ENCODE assay signal across 28 cellular contexts in genomic region chr15:27506752-27507151, GRCh38.
"Had no signal": no experiment of that assay in that cellular context is flagged by ENCODE, and none has a peak within 500 bp of the region (broad histone marks: within the 10 kb centered on the region; RNA-seq: fewer than 3 reads in every experiment).

No MANE protein-coding gene starts in this region.

- H3K9me3 ChIP-seq: ovary, testis, uterus had no signal

- H3K9ac ChIP-seq: neural progenitor cell, parathyroid adenoma had no signal

- H3K36me3 ChIP-seq: ovary, spleen, suprapubic skin, tibial artery, transverse colon, upper lobe of right lung, uterus had no signal

- H3K27me3 ChIP-seq: neural progenitor cell, ovary, spleen, suprapubic skin, testis, tibial artery, transverse colon, upper lobe of right lung, uterus had no signal

- H3K4me1 ChIP-seq: neural progenitor cell, parathyroid adenoma, psoas muscle, spleen, suprapubic skin, testis, tibial artery, transverse colon, upper lobe of right lung, uterus had no signal

- DNase-seq: natural killer cell; occipital lobe; ovary; posterior cingulate gyrus; psoas muscle; right cardiac atrium; spleen; stimulated activated CD4-positive, alpha-beta T cell treated with anti-CD3 and anti-CD28 coated beads, Interleukin-12 subunit alpha, Interleukin-12 subunit beta, amount 100 ng/mL, for 4 hours; stimulated activated CD4-positive, alpha-beta T cell treated with anti-CD3 and anti-CD28 coated beads, Interleukin-1b, Interleukin-23, amount 100 ng/mL, for 48 hours; stimulated activated CD4-positive, alpha-beta T cell treated with anti-CD3 and anti-CD28 coated beads, Interleukin-4, amount 100 ng/mL, for 1 hour; stimulated activated CD4-positive, alpha-beta T cell treated with anti-CD3 and anti-CD28 coated beads, Interleukin-4, amount 100 ng/mL, for 4 hours; stimulated activated CD8-positive, alpha-beta memory T cell treated with anti-CD3 and anti-CD28 coated beads, Interleukin-4, amount 100 ng/mL, for 48 hours; stimulated activated naive CD4-positive, alpha-beta T cell; stimulated activated naive CD8-positive, alpha-beta T cell treated with anti-CD3 and anti-CD28 coated beads, Interleukin-15, amount 100 ng/mL, for 72 hours; stimulated activated naive CD8-positive, alpha-beta T cell treated with anti-CD3 and anti-CD28 coated beads, Interleukin-15, Interleukin-2, amounts not matched to agents 100 U/mL and 50 U/mL, for 24 hours; substantia nigra; testis; tibial artery; transverse colon; upper lobe of right lung; uterus had no signal

- H3K4me3 ChIP-seq: neural progenitor cell, ovary, psoas muscle, skin epidermis, smooth muscle cell, spleen, suprapubic skin, testis, tibial artery, transverse colon, upper lobe of right lung, uterus had no signal

- H3K4me2 ChIP-seq: neural progenitor cell, smooth muscle cell had no signal

- ATAC-seq: natural killer cell; psoas muscle; right cardiac atrium; sciatic nerve; stimulated activated memory B cell treated with anti-CD40 and anti-IgM and Interleukin-4, amounts not matched to agents 10 μg/mL and 1 μg/mL and 100 μg/mL, for 72 hours; stimulated activated naive CD8-positive, alpha-beta T cell treated with anti-CD3 and anti-CD28 coated beads, Interleukin-15, amount 100 ng/mL, for 72 hours; stimulated activated naive CD8-positive, alpha-beta T cell treated with anti-CD3 and anti-CD28 coated beads, Interleukin-15, Interleukin-2, amounts not matched to agents 100 U/mL and 50 U/mL, for 24 hours; upper lobe of right lung had no signal

- H2AFZ ChIP-seq: neural progenitor cell, parathyroid adenoma had no signal

- H3K27ac ChIP-seq: neural progenitor cell, ovary, parathyroid adenoma, psoas muscle, skin epidermis, spleen, suprapubic skin, testis, tibial artery, transverse colon, upper lobe of right lung, uterus had no signal
